30 cellular contexts compared by ENCODE assay signal in the genomic region with DNA sequence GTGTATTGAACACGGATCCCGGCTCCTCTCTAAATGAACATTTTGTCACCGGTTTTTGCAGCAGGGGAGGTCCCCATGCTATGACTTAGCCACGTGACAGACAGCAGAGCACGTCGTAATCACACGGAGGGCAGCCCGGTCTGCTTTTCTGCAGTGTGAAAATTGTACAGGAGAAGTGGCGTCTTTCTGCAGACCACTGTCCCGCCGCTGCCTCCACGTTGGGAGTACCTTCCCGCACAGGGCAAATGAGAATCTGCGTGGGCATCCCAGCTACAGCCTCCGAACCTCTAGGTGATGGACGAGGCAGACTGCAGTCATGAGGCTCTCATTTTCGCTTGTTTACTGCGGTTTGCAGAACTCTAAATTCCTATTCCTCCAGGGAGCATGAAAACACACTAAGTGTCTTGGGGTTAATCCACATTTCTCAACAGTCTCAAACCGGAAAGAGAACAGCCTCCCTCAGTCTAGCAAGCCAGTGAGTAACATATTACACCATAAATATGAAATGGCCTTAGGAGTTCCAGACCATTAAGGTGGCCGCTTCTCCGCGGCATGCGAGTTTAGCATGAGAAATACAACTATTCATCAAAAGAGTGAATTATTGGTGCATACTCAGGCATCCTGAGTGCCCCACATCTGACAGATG.
"Had no signal": no experiment of that assay in that cellular context is flagged by ENCODE, and none has a peak within 500 bp of the region (broad histone marks: within the 10 kb centered on the region; RNA-seq: fewer than 3 reads in every experiment).

No MANE protein-coding gene starts in this region.

- H3K27ac ChIP-seq: brain microvascular endothelial cell, Peyer's patch, VCaP had no signal

- DNase-seq: activated B cell treated with CpG ODN at 0.5 μM for 24 hours; activated CD4-positive, alpha-beta memory T cell treated with anti-CD3 and anti-CD28 coated beads, Interleukin-2, amount 10 ng/mL, durations not matched to agents 7 days and 5 days; activated CD4-positive, alpha-beta T cell treated with anti-CD3 and anti-CD28 coated beads for 4 hours; activated CD4-positive, CD25-positive, alpha-beta regulatory T cell treated with anti-CD3 and anti-CD28 coated beads, Interleukin-2, amount 50 U/mL, for 72 hours; activated CD8-positive, alpha-beta memory T cell treated with anti-CD3 and anti-CD28 coated beads for 24 hours; activated CD8-positive, alpha-beta memory T cell treated with anti-CD3 and anti-CD28 coated beads, Interleukin-2, amount 10 ng/mL, durations not matched to agents 7 days and 5 days; activated CD8-positive, alpha-beta memory T cell treated with anti-CD3 and anti-CD28 coated beads, Interleukin-2, amount 50 U/mL, for 48 hours; activated effector memory CD4-positive, alpha-beta T cell treated with Interleukin-2 at 50 U/mL for 16 hours; activated naive CD4-positive, alpha-beta T cell treated with anti-CD3 and anti-CD28 coated beads, Interleukin-2, amount 10 ng/mL, durations not matched to agents 7 days and 5 days; activated T-cell treated with anti-CD3 and anti-CD28 coated beads, Interleukin-2, amount 50 U/mL, for 48 hours; amniotic stem cell; brain microvascular endothelial cell; Karpas-422; KBM-7; NCI-H1048; NCI-H1105 treated with DMSO at 0.1 percent for 48 hours; NCI-H1436 treated with DMSO at 0.1 percent for 48 hours; NCI-H1694 treated with DMSO at 0.1 percent for 48 hours; NCI-H2029; NCI-H345; NCI-H524 treated with DMSO at 0.1 percent for 48 hours; PC-3; Peyer's patch; RPMI8226; SIG-M5; SW 1271; T-helper 1 cell; T-helper 2 cell; T-helper 9 cell had no signal

- H3K36me3 ChIP-seq: brain microvascular endothelial cell, Peyer's patch had no signal

- H3K9me3 ChIP-seq: Peyer's patch had no signal

- H3K27me3 ChIP-seq: brain microvascular endothelial cell, Peyer's patch had no signal

- H3K4me3 ChIP-seq: Peyer's patch had no signal

- H3K4me1 ChIP-seq: Peyer's patch had no signal
